In the genomic region with DNA sequence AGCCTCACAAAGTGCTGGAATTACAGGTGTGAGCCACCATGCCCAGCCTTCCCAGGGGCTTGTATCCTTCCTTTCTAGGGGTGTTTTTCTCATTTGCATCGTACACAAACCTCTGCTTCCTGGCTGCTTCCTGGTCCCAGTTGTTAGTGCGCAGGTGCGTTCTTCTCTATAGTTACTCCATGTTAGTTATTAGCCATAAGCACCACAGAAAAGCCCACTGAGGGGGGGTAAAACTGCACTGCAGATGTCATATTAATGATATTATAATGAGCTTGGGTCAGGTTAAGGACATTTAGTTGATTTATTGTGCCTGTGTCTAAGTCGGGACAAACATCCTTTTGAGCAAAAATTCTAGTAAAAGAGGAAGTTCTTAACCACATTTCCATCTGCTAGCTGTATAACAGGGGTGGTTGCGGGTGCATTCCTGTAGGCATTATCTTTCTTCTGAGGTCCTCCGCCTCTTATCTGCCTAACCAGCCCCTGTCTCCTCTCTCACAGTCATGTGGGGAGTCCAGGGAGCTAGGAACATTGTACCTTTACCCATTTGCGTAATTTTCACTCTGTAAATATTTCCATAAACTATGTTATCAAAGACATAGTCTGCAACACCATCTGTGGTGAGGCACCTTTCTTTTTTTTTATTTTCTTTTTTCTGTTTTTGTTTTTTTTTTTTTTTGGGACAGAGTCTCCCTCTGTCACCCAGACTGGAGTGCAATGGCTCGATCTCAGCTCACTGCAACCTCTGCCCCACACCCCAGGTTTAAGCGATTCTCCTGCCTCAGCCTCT, we compare ENCODE assay signal across 1 cellular context.
TF ChIP-seq lines count a peak whose summit lies in the region.

No MANE protein-coding gene starts in this region.

TF ChIP-seq in HepG2, 621 proteins besides CTCF, POLR2A, EP300 and RAD21 (continued from another document and continues in another):
- TF ChIP-seq, protein P1, sequence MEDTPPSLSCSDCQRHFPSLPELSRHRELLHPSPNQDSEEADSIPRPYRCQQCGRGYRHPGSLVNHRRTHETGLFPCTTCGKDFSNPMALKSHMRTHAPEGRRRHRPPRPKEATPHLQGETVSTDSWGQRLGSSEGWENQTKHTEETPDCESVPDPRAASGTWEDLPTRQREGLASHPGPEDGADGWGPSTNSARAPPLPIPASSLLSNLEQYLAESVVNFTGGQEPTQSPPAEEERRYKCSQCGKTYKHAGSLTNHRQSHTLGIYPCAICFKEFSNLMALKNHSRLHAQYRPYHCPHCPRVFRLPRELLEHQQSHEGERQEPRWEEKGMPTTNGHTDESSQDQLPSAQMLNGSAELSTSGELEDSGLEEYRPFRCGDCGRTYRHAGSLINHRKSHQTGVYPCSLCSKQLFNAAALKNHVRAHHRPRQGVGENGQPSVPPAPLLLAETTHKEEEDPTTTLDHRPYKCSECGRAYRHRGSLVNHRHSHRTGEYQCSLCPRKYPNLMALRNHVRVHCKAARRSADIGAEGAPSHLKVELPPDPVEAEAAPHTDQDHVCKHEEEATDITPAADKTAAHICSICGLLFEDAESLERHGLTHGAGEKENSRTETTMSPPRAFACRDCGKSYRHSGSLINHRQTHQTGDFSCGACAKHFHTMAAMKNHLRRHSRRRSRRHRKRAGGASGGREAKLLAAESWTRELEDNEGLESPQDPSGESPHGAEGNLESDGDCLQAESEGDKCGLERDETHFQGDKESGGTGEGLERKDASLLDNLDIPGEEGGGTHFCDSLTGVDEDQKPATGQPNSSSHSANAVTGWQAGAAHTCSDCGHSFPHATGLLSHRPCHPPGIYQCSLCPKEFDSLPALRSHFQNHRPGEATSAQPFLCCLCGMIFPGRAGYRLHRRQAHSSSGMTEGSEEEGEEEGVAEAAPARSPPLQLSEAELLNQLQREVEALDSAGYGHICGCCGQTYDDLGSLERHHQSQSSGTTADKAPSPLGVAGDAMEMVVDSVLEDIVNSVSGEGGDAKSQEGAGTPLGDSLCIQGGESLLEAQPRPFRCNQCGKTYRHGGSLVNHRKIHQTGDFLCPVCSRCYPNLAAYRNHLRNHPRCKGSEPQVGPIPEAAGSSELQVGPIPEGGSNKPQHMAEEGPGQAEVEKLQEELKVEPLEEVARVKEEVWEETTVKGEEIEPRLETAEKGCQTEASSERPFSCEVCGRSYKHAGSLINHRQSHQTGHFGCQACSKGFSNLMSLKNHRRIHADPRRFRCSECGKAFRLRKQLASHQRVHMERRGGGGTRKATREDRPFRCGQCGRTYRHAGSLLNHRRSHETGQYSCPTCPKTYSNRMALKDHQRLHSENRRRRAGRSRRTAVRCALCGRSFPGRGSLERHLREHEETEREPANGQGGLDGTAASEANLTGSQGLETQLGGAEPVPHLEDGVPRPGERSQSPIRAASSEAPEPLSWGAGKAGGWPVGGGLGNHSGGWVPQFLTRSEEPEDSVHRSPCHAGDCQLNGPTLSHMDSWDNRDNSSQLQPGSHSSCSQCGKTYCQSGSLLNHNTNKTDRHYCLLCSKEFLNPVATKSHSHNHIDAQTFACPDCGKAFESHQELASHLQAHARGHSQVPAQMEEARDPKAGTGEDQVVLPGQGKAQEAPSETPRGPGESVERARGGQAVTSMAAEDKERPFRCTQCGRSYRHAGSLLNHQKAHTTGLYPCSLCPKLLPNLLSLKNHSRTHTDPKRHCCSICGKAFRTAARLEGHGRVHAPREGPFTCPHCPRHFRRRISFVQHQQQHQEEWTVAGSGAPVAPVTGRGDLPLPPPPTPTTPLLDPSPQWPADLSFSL (CRISPR knock-in tag; IDR thresholded peaks at IDR 0.05) = no peak
- TF ChIP-seq, protein P2, sequence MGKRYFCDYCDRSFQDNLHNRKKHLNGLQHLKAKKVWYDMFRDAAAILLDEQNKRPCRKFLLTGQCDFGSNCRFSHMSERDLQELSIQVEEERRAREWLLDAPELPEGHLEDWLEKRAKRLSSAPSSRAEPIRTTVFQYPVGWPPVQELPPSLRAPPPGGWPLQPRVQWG (CRISPR knock-in tag; IDR thresholded peaks at IDR 0.05; ENCODE audit: borderline replicate concordance, low read depth) = no peak
- TF ChIP-seq GLI4 (CRISPR knock-in tag; IDR thresholded peaks at IDR 0.05; ENCODE audit: borderline replicate concordance) = no peak
- no peak for TF ChIP-seq XBP1 (CRISPR knock-in tag; IDR thresholded peaks at IDR 0.05)
- TF ChIP-seq ZNF44 (CRISPR knock-in tag; IDR thresholded peaks at IDR 0.05) = no peak; the same call in 1 of the 2 replicates
- TF ChIP-seq ARNT2 (CRISPR knock-in tag; IDR thresholded peaks at IDR 0.05; ENCODE audit: low read depth) = no peak
- peak; percentile 84 for TF ChIP-seq TCF7 (IDR thresholded peaks at IDR 0.05; ENCODE audit: low read depth)
- TF ChIP-seq ZFY (CRISPR knock-in tag; IDR thresholded peaks at IDR 0.05) = no peak
- no peak for TF ChIP-seq CBX1 (IDR thresholded peaks at IDR 0.05; ENCODE audit: low read depth)
- TF ChIP-seq, protein P3, sequence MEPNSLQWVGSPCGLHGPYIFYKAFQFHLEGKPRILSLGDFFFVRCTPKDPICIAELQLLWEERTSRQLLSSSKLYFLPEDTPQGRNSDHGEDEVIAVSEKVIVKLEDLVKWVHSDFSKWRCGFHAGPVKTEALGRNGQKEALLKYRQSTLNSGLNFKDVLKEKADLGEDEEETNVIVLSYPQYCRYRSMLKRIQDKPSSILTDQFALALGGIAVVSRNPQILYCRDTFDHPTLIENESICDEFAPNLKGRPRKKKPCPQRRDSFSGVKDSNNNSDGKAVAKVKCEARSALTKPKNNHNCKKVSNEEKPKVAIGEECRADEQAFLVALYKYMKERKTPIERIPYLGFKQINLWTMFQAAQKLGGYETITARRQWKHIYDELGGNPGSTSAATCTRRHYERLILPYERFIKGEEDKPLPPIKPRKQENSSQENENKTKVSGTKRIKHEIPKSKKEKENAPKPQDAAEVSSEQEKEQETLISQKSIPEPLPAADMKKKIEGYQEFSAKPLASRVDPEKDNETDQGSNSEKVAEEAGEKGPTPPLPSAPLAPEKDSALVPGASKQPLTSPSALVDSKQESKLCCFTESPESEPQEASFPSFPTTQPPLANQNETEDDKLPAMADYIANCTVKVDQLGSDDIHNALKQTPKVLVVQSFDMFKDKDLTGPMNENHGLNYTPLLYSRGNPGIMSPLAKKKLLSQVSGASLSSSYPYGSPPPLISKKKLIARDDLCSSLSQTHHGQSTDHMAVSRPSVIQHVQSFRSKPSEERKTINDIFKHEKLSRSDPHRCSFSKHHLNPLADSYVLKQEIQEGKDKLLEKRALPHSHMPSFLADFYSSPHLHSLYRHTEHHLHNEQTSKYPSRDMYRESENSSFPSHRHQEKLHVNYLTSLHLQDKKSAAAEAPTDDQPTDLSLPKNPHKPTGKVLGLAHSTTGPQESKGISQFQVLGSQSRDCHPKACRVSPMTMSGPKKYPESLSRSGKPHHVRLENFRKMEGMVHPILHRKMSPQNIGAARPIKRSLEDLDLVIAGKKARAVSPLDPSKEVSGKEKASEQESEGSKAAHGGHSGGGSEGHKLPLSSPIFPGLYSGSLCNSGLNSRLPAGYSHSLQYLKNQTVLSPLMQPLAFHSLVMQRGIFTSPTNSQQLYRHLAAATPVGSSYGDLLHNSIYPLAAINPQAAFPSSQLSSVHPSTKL (CRISPR knock-in tag; IDR thresholded peaks at IDR 0.05) = peak; percentile 85
- TF ChIP-seq, protein P4, sequence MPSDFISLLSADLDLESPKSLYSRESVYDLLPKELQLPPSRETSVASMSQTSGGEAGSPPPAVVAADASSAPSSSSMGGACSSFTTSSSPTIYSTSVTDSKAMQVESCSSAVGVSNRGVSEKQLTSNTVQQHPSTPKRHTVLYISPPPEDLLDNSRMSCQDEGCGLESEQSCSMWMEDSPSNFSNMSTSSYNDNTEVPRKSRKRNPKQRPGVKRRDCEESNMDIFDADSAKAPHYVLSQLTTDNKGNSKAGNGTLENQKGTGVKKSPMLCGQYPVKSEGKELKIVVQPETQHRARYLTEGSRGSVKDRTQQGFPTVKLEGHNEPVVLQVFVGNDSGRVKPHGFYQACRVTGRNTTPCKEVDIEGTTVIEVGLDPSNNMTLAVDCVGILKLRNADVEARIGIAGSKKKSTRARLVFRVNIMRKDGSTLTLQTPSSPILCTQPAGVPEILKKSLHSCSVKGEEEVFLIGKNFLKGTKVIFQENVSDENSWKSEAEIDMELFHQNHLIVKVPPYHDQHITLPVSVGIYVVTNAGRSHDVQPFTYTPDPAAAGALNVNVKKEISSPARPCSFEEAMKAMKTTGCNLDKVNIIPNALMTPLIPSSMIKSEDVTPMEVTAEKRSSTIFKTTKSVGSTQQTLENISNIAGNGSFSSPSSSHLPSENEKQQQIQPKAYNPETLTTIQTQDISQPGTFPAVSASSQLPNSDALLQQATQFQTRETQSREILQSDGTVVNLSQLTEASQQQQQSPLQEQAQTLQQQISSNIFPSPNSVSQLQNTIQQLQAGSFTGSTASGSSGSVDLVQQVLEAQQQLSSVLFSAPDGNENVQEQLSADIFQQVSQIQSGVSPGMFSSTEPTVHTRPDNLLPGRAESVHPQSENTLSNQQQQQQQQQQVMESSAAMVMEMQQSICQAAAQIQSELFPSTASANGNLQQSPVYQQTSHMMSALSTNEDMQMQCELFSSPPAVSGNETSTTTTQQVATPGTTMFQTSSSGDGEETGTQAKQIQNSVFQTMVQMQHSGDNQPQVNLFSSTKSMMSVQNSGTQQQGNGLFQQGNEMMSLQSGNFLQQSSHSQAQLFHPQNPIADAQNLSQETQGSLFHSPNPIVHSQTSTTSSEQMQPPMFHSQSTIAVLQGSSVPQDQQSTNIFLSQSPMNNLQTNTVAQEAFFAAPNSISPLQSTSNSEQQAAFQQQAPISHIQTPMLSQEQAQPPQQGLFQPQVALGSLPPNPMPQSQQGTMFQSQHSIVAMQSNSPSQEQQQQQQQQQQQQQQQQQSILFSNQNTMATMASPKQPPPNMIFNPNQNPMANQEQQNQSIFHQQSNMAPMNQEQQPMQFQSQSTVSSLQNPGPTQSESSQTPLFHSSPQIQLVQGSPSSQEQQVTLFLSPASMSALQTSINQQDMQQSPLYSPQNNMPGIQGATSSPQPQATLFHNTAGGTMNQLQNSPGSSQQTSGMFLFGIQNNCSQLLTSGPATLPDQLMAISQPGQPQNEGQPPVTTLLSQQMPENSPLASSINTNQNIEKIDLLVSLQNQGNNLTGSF (CRISPR knock-in tag; IDR thresholded peaks at IDR 0.05) = no peak
- TF ChIP-seq HIVEP1 (CRISPR knock-in tag; IDR thresholded peaks at IDR 0.05) = no peak
- TF ChIP-seq IRF2 (CRISPR knock-in tag; IDR thresholded peaks at IDR 0.05) = peak; percentile 63; the same call in 1 of the 2 replicates
- no peak for TF ChIP-seq KLF9 (CRISPR knock-in tag; IDR thresholded peaks at IDR 0.05; ENCODE audit: low read depth)
- peak; percentile 76; the same call in 1 of the 2 replicates for TF ChIP-seq HMG20B (CRISPR knock-in tag; conservative IDR thresholded peaks at IDR 0.05)
- TF ChIP-seq ZMYM3 (CRISPR knock-in tag; IDR thresholded peaks at IDR 0.05) = peak; percentile 75; the same call in 1 of the 2 replicates
- TF ChIP-seq, protein P5, sequence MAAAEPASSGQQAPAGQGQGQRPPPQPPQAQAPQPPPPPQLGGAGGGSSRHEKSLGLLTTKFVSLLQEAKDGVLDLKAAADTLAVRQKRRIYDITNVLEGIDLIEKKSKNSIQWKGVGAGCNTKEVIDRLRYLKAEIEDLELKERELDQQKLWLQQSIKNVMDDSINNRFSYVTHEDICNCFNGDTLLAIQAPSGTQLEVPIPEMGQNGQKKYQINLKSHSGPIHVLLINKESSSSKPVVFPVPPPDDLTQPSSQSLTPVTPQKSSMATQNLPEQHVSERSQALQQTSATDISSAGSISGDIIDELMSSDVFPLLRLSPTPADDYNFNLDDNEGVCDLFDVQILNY (CRISPR knock-in tag; conservative IDR thresholded peaks at IDR 0.05) = no peak
- peak; percentile 89 for TF ChIP-seq PPARG (CRISPR knock-in tag; conservative IDR thresholded peaks at IDR 0.05)
- peak; percentile 80 for TF ChIP-seq MED8 (CRISPR knock-in tag; IDR thresholded peaks at IDR 0.05; ENCODE audit: insufficient replicate concordance)
- TF ChIP-seq, protein P6, sequence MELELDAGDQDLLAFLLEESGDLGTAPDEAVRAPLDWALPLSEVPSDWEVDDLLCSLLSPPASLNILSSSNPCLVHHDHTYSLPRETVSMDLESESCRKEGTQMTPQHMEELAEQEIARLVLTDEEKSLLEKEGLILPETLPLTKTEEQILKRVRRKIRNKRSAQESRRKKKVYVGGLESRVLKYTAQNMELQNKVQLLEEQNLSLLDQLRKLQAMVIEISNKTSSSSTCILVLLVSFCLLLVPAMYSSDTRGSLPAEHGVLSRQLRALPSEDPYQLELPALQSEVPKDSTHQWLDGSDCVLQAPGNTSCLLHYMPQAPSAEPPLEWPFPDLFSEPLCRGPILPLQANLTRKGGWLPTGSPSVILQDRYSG (CRISPR knock-in tag; IDR thresholded peaks at IDR 0.05) = no peak
- no peak for TF ChIP-seq ZNF891 (CRISPR knock-in tag; IDR thresholded peaks at IDR 0.05)
- no peak for TF ChIP-seq ZNF841 (CRISPR knock-in tag; IDR thresholded peaks at IDR 0.05; ENCODE audit: borderline replicate concordance)
- TF ChIP-seq, protein P7, sequence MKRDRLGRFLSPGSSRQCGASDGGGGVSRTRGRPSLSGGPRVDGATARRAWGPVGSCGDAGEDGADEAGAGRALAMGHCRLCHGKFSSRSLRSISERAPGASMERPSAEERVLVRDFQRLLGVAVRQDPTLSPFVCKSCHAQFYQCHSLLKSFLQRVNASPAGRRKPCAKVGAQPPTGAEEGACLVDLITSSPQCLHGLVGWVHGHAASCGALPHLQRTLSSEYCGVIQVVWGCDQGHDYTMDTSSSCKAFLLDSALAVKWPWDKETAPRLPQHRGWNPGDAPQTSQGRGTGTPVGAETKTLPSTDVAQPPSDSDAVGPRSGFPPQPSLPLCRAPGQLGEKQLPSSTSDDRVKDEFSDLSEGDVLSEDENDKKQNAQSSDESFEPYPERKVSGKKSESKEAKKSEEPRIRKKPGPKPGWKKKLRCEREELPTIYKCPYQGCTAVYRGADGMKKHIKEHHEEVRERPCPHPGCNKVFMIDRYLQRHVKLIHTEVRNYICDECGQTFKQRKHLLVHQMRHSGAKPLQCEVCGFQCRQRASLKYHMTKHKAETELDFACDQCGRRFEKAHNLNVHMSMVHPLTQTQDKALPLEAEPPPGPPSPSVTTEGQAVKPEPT (CRISPR knock-in tag; IDR thresholded peaks at IDR 0.05; ENCODE audit: low read depth) = no peak; the same call in 1 of the 2 replicates
- no peak for TF ChIP-seq ZNF33A (CRISPR knock-in tag; IDR thresholded peaks at IDR 0.05; ENCODE audit: borderline replicate concordance)
- TF ChIP-seq, protein P8, sequence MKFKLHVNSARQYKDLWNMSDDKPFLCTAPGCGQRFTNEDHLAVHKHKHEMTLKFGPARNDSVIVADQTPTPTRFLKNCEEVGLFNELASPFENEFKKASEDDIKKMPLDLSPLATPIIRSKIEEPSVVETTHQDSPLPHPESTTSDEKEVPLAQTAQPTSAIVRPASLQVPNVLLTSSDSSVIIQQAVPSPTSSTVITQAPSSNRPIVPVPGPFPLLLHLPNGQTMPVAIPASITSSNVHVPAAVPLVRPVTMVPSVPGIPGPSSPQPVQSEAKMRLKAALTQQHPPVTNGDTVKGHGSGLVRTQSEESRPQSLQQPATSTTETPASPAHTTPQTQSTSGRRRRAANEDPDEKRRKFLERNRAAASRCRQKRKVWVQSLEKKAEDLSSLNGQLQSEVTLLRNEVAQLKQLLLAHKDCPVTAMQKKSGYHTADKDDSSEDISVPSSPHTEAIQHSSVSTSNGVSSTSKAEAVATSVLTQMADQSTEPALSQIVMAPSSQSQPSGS (CRISPR knock-in tag; IDR thresholded peaks at IDR 0.05) = 0 out of 2 replicates have a peak, but pooled peaks have one; percentile 46
